ENCODE assay signal across 10 cellular contexts in the genomic region with DNA sequence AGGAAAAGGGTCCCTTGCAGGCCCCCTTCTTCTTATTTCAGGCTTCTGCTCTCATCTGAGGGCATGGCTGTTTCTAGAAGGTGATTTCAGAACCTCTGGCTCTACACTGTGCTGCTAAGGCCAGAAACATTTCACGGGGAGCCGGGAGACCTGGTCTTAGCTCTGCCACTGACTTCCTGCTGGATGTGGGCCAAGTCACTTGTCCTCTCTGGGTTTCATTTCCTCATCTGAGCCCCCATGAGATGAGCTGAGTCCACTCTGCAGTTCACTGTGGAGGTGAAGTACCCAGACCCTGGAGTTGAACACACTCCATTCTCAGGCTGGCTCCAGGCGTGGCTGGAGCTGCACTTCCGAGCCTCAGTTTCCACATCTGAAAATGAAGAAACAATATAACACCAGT. TPM values are rescaled to one million over a fixed set of nuclear protein-coding genes. Genes with fewer than 3 reads are reported as not detected.
DNase-seq lines count a peak whose midpoint lies in the region; ATAC-seq and TF ChIP-seq lines count a peak whose summit lies in the region.
"Had no signal": no experiment of that assay in that cellular context is flagged by ENCODE, and none has a peak within 500 bp of the region (broad histone marks: within the 10 kb centered on the region; RNA-seq: fewer than 3 reads in every experiment).

No MANE protein-coding gene starts in this region.

- TF ChIP-seq CTCF in GM10266 (IDR thresholded peaks at IDR 0.05; ENCODE audit: control insufficient read depth, insufficient read depth, low read depth, missing control alignments) = no peak

- peak; percentile 55 for ATAC-seq in HG02884 (IDR thresholded peaks at IDR 0.05; ENCODE audit: unreplicated experiment)
- ATAC-seq in naive B cell (ENCODE audit: low read depth in 2 of 2) = peak; percentile 75 to 80
- no peak for ATAC-seq in stimulated activated naive CD8-positive, alpha-beta T cell treated with anti-CD3 and anti-CD28 coated beads, Interleukin-15, amount 100 ng/mL, for 72 hours
- no peak for ATAC-seq in HG02763 (IDR thresholded peaks at IDR 0.05; ENCODE audit: unreplicated experiment)

- H3K27ac ChIP-seq in SJCRH30 = no peak overlapping the region

- peak overlapping the region in 3 of 6 donors; percentile 64 to 74 (median 66) for H3K27ac Mint-ChIP-seq in naive B cell
- H3K27ac Mint-ChIP-seq in stimulated activated naive CD8-positive, alpha-beta T cell treated with anti-CD3 and anti-CD28 coated beads, Interleukin-15, amount 100 ng/mL, for 72 hours = peak overlapping the region in 1 of 2 donors; percentile 35

- peaks cover 36% of the 10 kb centered on the region for H3K4me1 ChIP-seq in SJCRH30

- peak overlapping the region in 5 of 8 donors; percentile 18 to 84 (median 66) for H3K4me3 Mint-ChIP-seq in naive B cell
- no peak overlapping the region for H3K4me3 Mint-ChIP-seq in stimulated activated naive CD8-positive, alpha-beta T cell treated with anti-CD3 and anti-CD28 coated beads, Interleukin-15, amount 100 ng/mL, for 72 hours

- H3K9me3 ChIP-seq in SJCRH30 (replicated peaks) = no peaks in the 10 kb centered on the region
- H3K9me3 ChIP-seq: MG63 had no signal

- no peaks in the 10 kb centered on the region for H3K9me3 Mint-ChIP-seq in naive B cell
- no peaks in the 10 kb centered on the region for H3K9me3 Mint-ChIP-seq in stimulated activated naive CD8-positive, alpha-beta T cell treated with anti-CD3 and anti-CD28 coated beads, Interleukin-15, amount 100 ng/mL, for 72 hours

- H3K27me3 Mint-ChIP-seq in naive B cell = peaks cover 8 to 14% (median 11%) of the 10 kb centered on the region in 3 donors
- H3K27me3 Mint-ChIP-seq in stimulated activated naive CD8-positive, alpha-beta T cell treated with anti-CD3 and anti-CD28 coated beads, Interleukin-15, amount 100 ng/mL, for 72 hours = peaks cover 78% of the 10 kb centered on the region

- H3K4me1 Mint-ChIP-seq in naive B cell = peaks cover 21 to 34% (median 24%) of the 10 kb centered on the region in 3 donors
- peaks cover 78% of the 10 kb centered on the region for H3K4me1 Mint-ChIP-seq in stimulated activated naive CD8-positive, alpha-beta T cell treated with anti-CD3 and anti-CD28 coated beads, Interleukin-15, amount 100 ng/mL, for 72 hours

- H3K27me3 ChIP-seq in SJCRH30 = no peaks in the 10 kb centered on the region
- H3K27me3 ChIP-seq: MG63 had no signal

- no peak overlapping the region for H3K4me3 ChIP-seq in SJCRH30
- H3K4me3 ChIP-seq: MG63, smooth muscle cell had no signal

- H3K36me3 ChIP-seq in SJCRH30 = no peaks in the 10 kb centered on the region
- H3K36me3 ChIP-seq: MG63 had no signal

- H3K36me3 Mint-ChIP-seq in naive B cell = no peaks in the 10 kb centered on the region

- DNase-seq in GM10266 (ENCODE audit: extremely low spot score) = peak; percentile 51
- peak; percentile 36 to 61 for DNase-seq in SJCRH30
- DNase-seq in naive B cell = peak; percentile 42
- no peak for DNase-seq in stimulated activated naive CD8-positive, alpha-beta T cell treated with anti-CD3 and anti-CD28 coated beads, Interleukin-15, amount 100 ng/mL, for 72 hours
- DNase-seq in NCI-H446 (lab: John Stamatoyannopoulos, UW) = no peak
- DNase-seq in epidermal melanocyte (ENCODE audit: insufficient read length, low spot score) = no peak
- DNase-seq: MG63 had no signal

RNA-seq across cellular contexts. Expression of a gene that starts 2.1 kb away (rescaled TPM):
- 0.06 and 0.20 TPM in 2 replicates for total RNA-seq in SJCRH30 (2014; rRNA removed; shearing (Covaris generic))
- polyA plus RNA-seq in naive B cell (ENCODE audit: low read depth in 6 of 6) = not detected
- polyA plus RNA-seq: smooth muscle cell had no signal

RNA-seq across cellular contexts. Expression of a gene that starts 41.9 kb away (rescaled TPM):
- total RNA-seq in SJCRH30 (2014; rRNA removed; shearing (Covaris generic)) = 6.1 and 6.8 TPM in 2 replicates
- not detected for polyA plus RNA-seq in naive B cell (ENCODE audit: low read depth in 6 of 6)
- total RNA-seq: smooth muscle cell had no signal
- polyA plus RNA-seq: smooth muscle cell had no signal

Comparison
In these comparisons a context has a peak if more than half of its experiments do, and no peak if none do; other contexts are left out.
1. DNase-seq: peak in GM10266 (single experiment), SJCRH30 (2 of 2) and naive B cell (single experiment); none in stimulated activated naive CD8-positive, alpha-beta T cell treated with anti-CD3 and anti-CD28 coated beads, Interleukin-15, amount 100 ng/mL, for 72 hours (0 of 2), NCI-H446 (0 of 2) and epidermal melanocyte (single experiment).
2. ATAC-seq: peak in HG02884 (single experiment) and naive B cell (2 of 2); none in stimulated activated naive CD8-positive, alpha-beta T cell treated with anti-CD3 and anti-CD28 coated beads, Interleukin-15, amount 100 ng/mL, for 72 hours (single experiment) and HG02763 (single experiment).
3. H3K4me3 Mint-ChIP-seq: peak in naive B cell (5 of 8); none in stimulated activated naive CD8-positive, alpha-beta T cell treated with anti-CD3 and anti-CD28 coated beads, Interleukin-15, amount 100 ng/mL, for 72 hours (0 of 2).